In the genomic region with DNA sequence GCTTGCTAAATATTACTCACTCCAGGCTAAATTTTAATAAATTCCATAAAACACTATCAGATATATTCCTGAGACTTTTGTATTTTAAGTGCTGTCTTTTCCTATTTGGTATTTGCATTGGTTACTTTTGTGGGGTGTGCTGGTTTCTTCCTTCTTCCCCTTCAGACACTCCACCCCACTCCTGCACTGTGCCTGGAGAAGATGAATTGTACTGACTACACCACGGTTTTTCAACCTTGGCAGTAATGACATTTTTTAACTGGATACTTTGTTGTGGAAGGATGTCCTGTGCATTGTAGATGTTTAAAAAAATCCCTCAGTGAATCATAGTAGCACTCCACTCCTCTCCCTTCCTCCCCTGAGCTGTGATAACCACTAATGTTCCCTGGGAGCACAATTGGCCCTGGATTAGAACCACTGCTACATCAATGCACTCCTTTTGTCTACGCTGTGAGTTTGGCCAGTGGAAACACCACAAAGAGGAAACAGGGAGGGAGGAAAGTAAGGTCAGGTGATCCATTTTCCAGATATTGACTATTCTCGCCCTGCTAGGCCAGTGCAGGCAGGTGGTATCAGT, we compare ENCODE assay signal across 21 cellular contexts. TPM values are rescaled to one million over a fixed set of nuclear protein-coding genes. Genes with fewer than 3 reads are reported as not detected.
DNase-seq lines count a peak whose midpoint lies in the region; ATAC-seq, FAIRE-seq and TF ChIP-seq lines count a peak whose summit lies in the region.
"Had no signal": no experiment of that assay in that cellular context is flagged by ENCODE, and none has a peak within 500 bp of the region (broad histone marks: within the 10 kb centered on the region; RNA-seq: fewer than 3 reads in every experiment).

No MANE protein-coding gene starts in this region.

- intact Hi-C loops in activated T-helper 1 cell treated with anti-CD3 and anti-CD28 coated beads, Interleukin-12 subunit alpha, Interleukin-12 subunit beta, Interleukin-2, Interleukin-4 antibody, amounts not matched to agents 30 ng/mL and 10 ng/mL and 1 ng/mL, durations not matched to agents 14 hours and 24 hours and 36 hours (cut with micrococcal nuclease): no loop called here

- TF ChIP-seq CTCF in RWPE1 (conservative IDR thresholded peaks at IDR 0.05; ENCODE audit: low read depth): no peak
- no peak for TF ChIP-seq CTCF in bronchial epithelial cell (IDR thresholded peaks at IDR 0.05; ENCODE audit: insufficient read depth, low read length, severe bottlenecking)

- POLR2A ChIA-PET in RWPE1 (lab: Yijun Ruan, JAX; ENCODE audit: low non-redundant PET): no interaction called here

- ATAC-seq in left lobe of liver: no peak
- ATAC-seq: GM12878, left ventricle myocardium superior had no signal

- no peak overlapping the region for H3K4me3 ChIP-seq in bronchial epithelial cell (ENCODE audit: low read depth, low read length)
- H3K4me3 ChIP-seq: GM12878 had no signal

- peaks cover 2% of the 10 kb centered on the region for H3K27me3 Mint-ChIP-seq in activated T-helper 1 cell treated with anti-CD3 and anti-CD28 coated beads, Interleukin-12 subunit alpha, Interleukin-12 subunit beta, Interleukin-2, Interleukin-4 antibody, amounts not matched to agents 30 ng/mL and 10 ng/mL and 1 ng/mL, durations not matched to agents 14 hours and 24 hours and 36 hours (ENCODE audit: insufficient read depth)
- H3K27me3 Mint-ChIP-seq: progenitor cell of endocrine pancreas had no signal

- FAIRE-seq in bronchial epithelial cell (lab: Jason Lieb, UNC): peak; percentile 62
- no peak for FAIRE-seq in GM12892 (lab: Jason Lieb, UNC)
- FAIRE-seq: GM12878 had no signal

- TF ChIP-seq POLR2A in GM12892 (IDR thresholded peaks at IDR 0.05; ENCODE audit: low read depth, low read length): no peak

- H3K27me3 ChIP-seq in bronchial epithelial cell (ENCODE audit: control insufficient read depth, insufficient read depth, low read length): no peaks in the 10 kb centered on the region

- no peaks in the 10 kb centered on the region for H3K36me3 ChIP-seq in bronchial epithelial cell (ENCODE audit: control insufficient read depth, insufficient read depth, low read length)

- H3K9me3 Mint-ChIP-seq in activated T-helper 1 cell treated with anti-CD3 and anti-CD28 coated beads, Interleukin-12 subunit alpha, Interleukin-12 subunit beta, Interleukin-2, Interleukin-4 antibody, amounts not matched to agents 30 ng/mL and 10 ng/mL and 1 ng/mL, durations not matched to agents 14 hours and 24 hours and 36 hours: no peaks in the 10 kb centered on the region
- H3K9me3 Mint-ChIP-seq: activated naive CD4-positive, alpha-beta T cell treated with anti-CD3 and anti-CD28 coated beads, Interleukin-2, amount 10 ng/mL, durations not matched to agents 7 days and 5 days; CD8-positive, alpha-beta memory T cell; stimulated activated naive CD8-positive, alpha-beta T cell treated with anti-CD3 and anti-CD28 coated beads, Interleukin-15, Interleukin-2, amounts not matched to agents 100 ng/mL and 50 ng/mL, for 24 hours had no signal

- no peaks in the 10 kb centered on the region for H3K4me1 Mint-ChIP-seq in activated T-helper 1 cell treated with anti-CD3 and anti-CD28 coated beads, Interleukin-12 subunit alpha, Interleukin-12 subunit beta, Interleukin-2, Interleukin-4 antibody, amounts not matched to agents 30 ng/mL and 10 ng/mL and 1 ng/mL, durations not matched to agents 14 hours and 24 hours and 36 hours (ENCODE audit: low read depth)
- H3K4me1 Mint-ChIP-seq: activated naive CD4-positive, alpha-beta T cell treated with anti-CD3 and anti-CD28 coated beads, Interleukin-2, amount 10 ng/mL, durations not matched to agents 7 days and 5 days; CD8-positive, alpha-beta memory T cell had no signal

- CTCF ChIA-PET in RWPE1 (lab: Yijun Ruan, JAX): no interaction called here

- no peak overlapping the region for H3K27ac Mint-ChIP-seq in activated T-helper 1 cell treated with anti-CD3 and anti-CD28 coated beads, Interleukin-12 subunit alpha, Interleukin-12 subunit beta, Interleukin-2, Interleukin-4 antibody, amounts not matched to agents 30 ng/mL and 10 ng/mL and 1 ng/mL, durations not matched to agents 14 hours and 24 hours and 36 hours
- H3K27ac Mint-ChIP-seq: activated naive CD4-positive, alpha-beta T cell treated with anti-CD3 and anti-CD28 coated beads, Interleukin-2, amount 10 ng/mL, durations not matched to agents 7 days and 5 days; CD8-positive, alpha-beta memory T cell; progenitor cell of endocrine pancreas; stimulated activated naive CD8-positive, alpha-beta T cell treated with anti-CD3 and anti-CD28 coated beads, Interleukin-15, Interleukin-2, amounts not matched to agents 100 ng/mL and 50 ng/mL, for 24 hours had no signal

- peak overlapping the region; percentile 75 for H3K27ac ChIP-seq in RWPE1
- H3K27ac ChIP-seq: KMS-11 had no signal

- no peak overlapping the region for H3K4me3 Mint-ChIP-seq in activated T-helper 1 cell treated with anti-CD3 and anti-CD28 coated beads, Interleukin-12 subunit alpha, Interleukin-12 subunit beta, Interleukin-2, Interleukin-4 antibody, amounts not matched to agents 30 ng/mL and 10 ng/mL and 1 ng/mL, durations not matched to agents 14 hours and 24 hours and 36 hours
- H3K4me3 Mint-ChIP-seq: activated naive CD4-positive, alpha-beta T cell treated with anti-CD3 and anti-CD28 coated beads, Interleukin-2, amount 10 ng/mL, durations not matched to agents 7 days and 5 days; CD8-positive, alpha-beta memory T cell; stimulated activated naive CD8-positive, alpha-beta T cell treated with anti-CD3 and anti-CD28 coated beads, Interleukin-15, Interleukin-2, amounts not matched to agents 100 ng/mL and 50 ng/mL, for 24 hours had no signal

- H3K36me3 Mint-ChIP-seq in activated T-helper 1 cell treated with anti-CD3 and anti-CD28 coated beads, Interleukin-12 subunit alpha, Interleukin-12 subunit beta, Interleukin-2, Interleukin-4 antibody, amounts not matched to agents 30 ng/mL and 10 ng/mL and 1 ng/mL, durations not matched to agents 14 hours and 24 hours and 36 hours (ENCODE audit: low read depth): no peaks in the 10 kb centered on the region
- H3K36me3 Mint-ChIP-seq: activated naive CD4-positive, alpha-beta T cell treated with anti-CD3 and anti-CD28 coated beads, Interleukin-2, amount 10 ng/mL, durations not matched to agents 7 days and 5 days; CD8-positive, alpha-beta memory T cell had no signal

- peak; percentile 67 for DNase-seq in Daoy (ENCODE audit: low read depth)
- peak; percentile 6 for DNase-seq in RWPE1 (ENCODE audit: low spot score)
- DNase-seq in bronchial epithelial cell (ENCODE audit: low read depth): peak; percentile 47
- DNase-seq in myocyte (ENCODE audit: low read depth): peak; percentile 1
- no peak for DNase-seq in activated T-helper 1 cell treated with anti-CD3 and anti-CD28 coated beads, Interleukin-12 subunit alpha, Interleukin-12 subunit beta, Interleukin-2, Interleukin-4 antibody, amounts not matched to agents 30 ng/mL and 10 ng/mL and 1 ng/mL, durations not matched to agents 14 hours and 24 hours and 36 hours (ENCODE audit: low spot score)
- no peak for DNase-seq in left lobe of liver (ENCODE audit: low spot score)
- no peak for DNase-seq in Ammon's horn (ENCODE audit: low spot score)
- DNase-seq in GM12892 (ENCODE audit: insufficient read length): no peak
- DNase-seq: activated CD4-positive, alpha-beta T cell treated with anti-CD3 and anti-CD28 coated beads for 48 hours; activated CD8-positive, alpha-beta memory T cell treated with anti-CD3 and anti-CD28 coated beads, Interleukin-2, amount 50 U/mL, for 48 hours; activated naive CD4-positive, alpha-beta T cell treated with anti-CD3 and anti-CD28 coated beads, Interleukin-2, amount 10 ng/mL, durations not matched to agents 7 days and 5 days; caudate nucleus; CD8-positive, alpha-beta memory T cell; effector CD8-positive, alpha-beta T cell; H7; left ventricle myocardium superior; T-helper 2 cell had no signal

RNA-seq across cellular contexts. Expression of a gene that starts 36.3 kb away (rescaled TPM):
- 17.9 and 49.0 TPM in 2 replicates for total RNA-seq in Daoy (2014; rRNA removed; shearing (Covaris generic))
- total RNA-seq in bronchial epithelial cell (30.0 and 31.6 TPM in 2 replicates), myocyte (0.19 TPM in 1 of 2 replicates, not detected in the other), left lobe of liver (0.20 TPM)
- polyA plus RNA-seq in myocyte (2012): 0.11 TPM
- 0.18 and 1.1 TPM in 2 replicates for total RNA-seq in activated T-helper 1 cell treated with anti-CD3 and anti-CD28 coated beads, Interleukin-12 subunit alpha, Interleukin-12 subunit beta, Interleukin-2, Interleukin-4 antibody, amounts not matched to agents 30 ng/mL and 10 ng/mL and 1 ng/mL, durations not matched to agents 14 hours and 24 hours and 36 hours
- not detected for polyA plus RNA-seq in GM12892 (2012; ENCODE audit: missing spikeins)
- total RNA-seq: GM12878 had no signal

Comparison
In these comparisons a context has a peak if more than half of its experiments do, and no peak if none do; other contexts are left out.
1. DNase-seq: peak in Daoy (single experiment), RWPE1 (single experiment), bronchial epithelial cell (single experiment) and myocyte (single experiment); none in activated T-helper 1 cell treated with anti-CD3 and anti-CD28 coated beads, Interleukin-12 subunit alpha, Interleukin-12 subunit beta, Interleukin-2, Interleukin-4 antibody, amounts not matched to agents 30 ng/mL and 10 ng/mL and 1 ng/mL, durations not matched to agents 14 hours and 24 hours and 36 hours (single experiment), left lobe of liver (single experiment), Ammon's horn (single experiment) and GM12892 (single experiment).